In the genomic region with DNA sequence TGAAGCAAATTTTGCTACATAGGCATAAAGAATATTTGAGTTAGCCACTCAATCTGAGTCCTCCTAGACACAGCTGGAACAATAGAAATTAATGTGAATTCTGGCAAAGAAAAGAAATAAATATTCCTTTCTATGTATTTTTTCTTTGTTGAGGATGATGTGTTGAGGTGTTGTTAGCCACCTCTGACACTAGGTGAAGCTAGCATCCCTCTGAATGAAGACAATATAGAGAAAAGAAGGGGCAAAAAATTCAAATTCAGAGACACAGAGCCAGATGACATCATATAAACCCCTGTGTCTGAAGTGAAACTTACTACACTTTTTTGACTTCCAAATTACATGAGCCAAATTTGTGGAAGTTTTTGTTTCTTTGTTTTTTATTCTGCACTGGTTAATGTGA, we compare ENCODE assay signal across 10 cellular contexts. TPM values are rescaled to one million over a fixed set of nuclear protein-coding genes. Genes with fewer than 3 reads are reported as not detected.
A peak's percentile ranks its signal among the peaks of the same experiment; 100 is the strongest.
DNase-seq lines count a peak whose midpoint lies in the region; ATAC-seq, FAIRE-seq and TF ChIP-seq lines count a peak whose summit lies in the region.
"Had no signal": no experiment of that assay in that cellular context is flagged by ENCODE, and none has a peak within 500 bp of the region (broad histone marks: within the 10 kb centered on the region; RNA-seq: fewer than 3 reads in every experiment).

No MANE protein-coding gene starts in this region.

- DNase-seq in NCI-H1092 (lab: John Stamatoyannopoulos, UW) (peak; percentile 21), K562 (ENCODE audit: extremely low read depth in 1 of 4, low spot score in 3 of 4) (peak in 1 of 4 experiments; percentile 5), neural crest cell (ENCODE audit: low read depth, low spot score) (no peak)
- no peak for DNase-seq in activated naive CD4-positive, alpha-beta T cell treated with anti-CD3 and anti-CD28 coated beads, Interleukin-2, amount 10 ng/mL, durations not matched to agents 7 days and 5 days
- DNase-seq in activated CD4-positive, alpha-beta T cell treated with anti-CD3 and anti-CD28 coated beads for 1 hour: no peak
- DNase-seq: activated CD4-positive, alpha-beta T cell treated with anti-CD3 and anti-CD28 coated beads, Interleukin-2, amount 50 U/mL, for 4 hours; stimulated activated naive B cell treated with anti-CD40 and anti-IgM and Interleukin-4, amounts not matched to agents 10 μg/mL and 1 μg/mL and 100 μg/mL, for 72 hours had no signal

- no peak for TF ChIP-seq POLR2A in K562 (conservative IDR thresholded peaks at IDR 0.05)

- no peaks in the 10 kb centered on the region for H3K27me3 ChIP-seq in K562 (ENCODE audit: control insufficient read depth in 2 of 2, insufficient read depth in 2 of 2, low read length in 2 of 2)

- no peak overlapping the region for H3K27ac ChIP-seq in K562 (ENCODE audit: extremely low read depth, low read depth, low read length)

- FAIRE-seq in K562 (lab: Jason Lieb, UNC): no peak

- in situ Hi-C loops in K562 (cut with MboI): no loop called here

- intact Hi-C loops in K562 (cut with micrococcal nuclease): loop anchor here (1.0 to 10.0 kb wide), 2 partner anchors 194 to 257 kb away; no protein-coding TSS in a partner anchor

- peaks cover 9% of the 10 kb centered on the region for H3K4me1 Mint-ChIP-seq in neural crest cell
- no peaks in the 10 kb centered on the region for H3K4me1 Mint-ChIP-seq in activated naive CD4-positive, alpha-beta T cell treated with anti-CD3 and anti-CD28 coated beads, Interleukin-2, amount 10 ng/mL, durations not matched to agents 7 days and 5 days
- H3K4me1 Mint-ChIP-seq: stimulated activated naive B cell treated with anti-CD40 and anti-IgM and Interleukin-4, amounts not matched to agents 10 μg/mL and 1 μg/mL and 100 μg/mL, for 72 hours had no signal

- no peak for TF ChIP-seq EP300 in K562 (IDR thresholded peaks at IDR 0.05; ENCODE audit: low read length)

- peak; percentile 55 to 79 for TF ChIP-seq RAD21 in K562 (CRISPR knock-in tag; conservative IDR thresholded peaks at IDR 0.05 in 1 of 2, IDR thresholded peaks at IDR 0.05 in 1 of 2)

- no peak overlapping the region for H3K4me3 Mint-ChIP-seq in neural crest cell
- H3K4me3 Mint-ChIP-seq in activated naive CD4-positive, alpha-beta T cell treated with anti-CD3 and anti-CD28 coated beads, Interleukin-2, amount 10 ng/mL, durations not matched to agents 7 days and 5 days: no peak overlapping the region
- H3K4me3 Mint-ChIP-seq: natural killer cell treated with Interleukin-12 subunit alpha and Interleukin-12 subunit beta and Interleukin-15 and Interleukin-18, amount 100 ng/mL, for 72 hours; stimulated activated naive B cell treated with anti-CD40 and anti-IgM and Interleukin-4, amounts not matched to agents 10 μg/mL and 1 μg/mL and 100 μg/mL, for 72 hours had no signal

- no peaks in the 10 kb centered on the region for H3K4me1 ChIP-seq in K562 (replicated peaks in 1 of 2; ENCODE audit: control insufficient read depth in 2 of 2, insufficient read depth in 2 of 2, low read length in 2 of 2)

- CTCF ChIA-PET in K562 (lab: Yijun Ruan, JAX; ENCODE audit: low intra/inter-chr PET ratio): no interaction called here
- CTCF ChIA-PET in activated naive CD4-positive, alpha-beta T cell treated with anti-CD3 and anti-CD28 coated beads, Interleukin-2, amount 10 ng/mL, durations not matched to agents 7 days and 5 days (lab: Charles Lee): no interaction called here

- BruUV-seq in K562 (replicated peaks; lab: Mats Ljungman, UMichigan): no TSS peak

- no peaks in the 10 kb centered on the region for H3K27me3 Mint-ChIP-seq in neural crest cell (ENCODE audit: low read depth)
- H3K27me3 Mint-ChIP-seq in activated naive CD4-positive, alpha-beta T cell treated with anti-CD3 and anti-CD28 coated beads, Interleukin-2, amount 10 ng/mL, durations not matched to agents 7 days and 5 days: peaks cover 4% of the 10 kb centered on the region
- H3K27me3 Mint-ChIP-seq: stimulated activated naive B cell treated with anti-CD40 and anti-IgM and Interleukin-4, amounts not matched to agents 10 μg/mL and 1 μg/mL and 100 μg/mL, for 72 hours had no signal

- no peaks in the 10 kb centered on the region for H3K79me2 ChIP-seq in K562 (ENCODE audit: control insufficient read depth, insufficient read depth, low read length)

- no peaks in the 10 kb centered on the region for H3K36me3 Mint-ChIP-seq in neural crest cell (ENCODE audit: low read depth)
- no peaks in the 10 kb centered on the region for H3K36me3 Mint-ChIP-seq in activated naive CD4-positive, alpha-beta T cell treated with anti-CD3 and anti-CD28 coated beads, Interleukin-2, amount 10 ng/mL, durations not matched to agents 7 days and 5 days
- H3K36me3 Mint-ChIP-seq: natural killer cell treated with Interleukin-12 subunit alpha and Interleukin-12 subunit beta and Interleukin-15 and Interleukin-18, amount 100 ng/mL, for 72 hours; stimulated activated naive B cell treated with anti-CD40 and anti-IgM and Interleukin-4, amounts not matched to agents 10 μg/mL and 1 μg/mL and 100 μg/mL, for 72 hours had no signal

- peaks cover 3% of the 10 kb centered on the region for H3K9me3 Mint-ChIP-seq in neural crest cell
- H3K9me3 Mint-ChIP-seq in activated naive CD4-positive, alpha-beta T cell treated with anti-CD3 and anti-CD28 coated beads, Interleukin-2, amount 10 ng/mL, durations not matched to agents 7 days and 5 days: no peaks in the 10 kb centered on the region
- H3K9me3 Mint-ChIP-seq: natural killer cell treated with Interleukin-12 subunit alpha and Interleukin-12 subunit beta and Interleukin-15 and Interleukin-18, amount 100 ng/mL, for 72 hours; stimulated activated naive B cell treated with anti-CD40 and anti-IgM and Interleukin-4, amounts not matched to agents 10 μg/mL and 1 μg/mL and 100 μg/mL, for 72 hours had no signal

- no peak overlapping the region for H3K9ac ChIP-seq in K562 (ENCODE audit: insufficient read depth in 1 of 2, low read depth in 2 of 2, low read length in 2 of 2)

- H3K9me1 ChIP-seq in K562 (ENCODE audit: control insufficient read depth, insufficient read depth, low read length): no peaks in the 10 kb centered on the region

- H3K36me3 ChIP-seq in K562 (ENCODE audit: control insufficient read depth, insufficient read depth, low read length): no peaks in the 10 kb centered on the region

- no peak overlapping the region for H2AFZ ChIP-seq in K562 (ENCODE audit: low read depth, low read length)

- ATAC-seq in GM19351 (IDR thresholded peaks at IDR 0.05; ENCODE audit: unreplicated experiment) (peak; percentile 51), K562 (peak; percentile 45; the same call in 1 of the 3 replicates), HG03342 (IDR thresholded peaks at IDR 0.05; ENCODE audit: unreplicated experiment) (no peak)
- ATAC-seq: natural killer cell treated with Interleukin-12 subunit alpha and Interleukin-12 subunit beta and Interleukin-15 and Interleukin-18, amount 100 ng/mL, for 72 hours had no signal

- TF ChIP-seq CTCF in K562 (IDR thresholded peaks at IDR 0.05 in 2 of 3, conservative IDR thresholded peaks at IDR 0.05 in 1 of 3; ENCODE audit: insufficient read depth in 2 of 3, low read depth in 1 of 3, low read length in 3 of 3) (peak; percentile 25 to 49 (median 40); a peak in 3 of 6 replicates), neural crest cell (conservative IDR thresholded peaks at IDR 0.05) (peak; percentile 60)

- H4K20me1 ChIP-seq in K562 (replicated peaks; ENCODE audit: control insufficient read depth, insufficient read depth, low read length): no peaks in the 10 kb centered on the region

- POLR2A ChIA-PET in K562 (lab: Yijun Ruan, JAX): no interaction called here

- H3K4me3 ChIP-seq in K562: no peak overlapping the region

- H3K4me2 ChIP-seq in K562 (ENCODE audit: insufficient read depth, low read length): no peak overlapping the region

- H3K9me3 ChIP-seq in K562 (replicated peaks; ENCODE audit: control insufficient read depth, insufficient read depth, low read depth, low read length): no peaks in the 10 kb centered on the region

- H3K27ac Mint-ChIP-seq in neural crest cell (ENCODE audit: unreplicated experiment): no peak overlapping the region
- no peak overlapping the region for H3K27ac Mint-ChIP-seq in activated naive CD4-positive, alpha-beta T cell treated with anti-CD3 and anti-CD28 coated beads, Interleukin-2, amount 10 ng/mL, durations not matched to agents 7 days and 5 days
- H3K27ac Mint-ChIP-seq: natural killer cell treated with Interleukin-12 subunit alpha and Interleukin-12 subunit beta and Interleukin-15 and Interleukin-18, amount 100 ng/mL, for 72 hours; stimulated activated naive B cell treated with anti-CD40 and anti-IgM and Interleukin-4, amounts not matched to agents 10 μg/mL and 1 μg/mL and 100 μg/mL, for 72 hours had no signal

RNA-seq across cellular contexts. Expression of gene TMPRSS11D, which starts 34.6 kb away (rescaled TPM):
- not detected in 2 replicates for total RNA-seq in K562 (2011; cell fraction: chromatin; rRNA removed; ENCODE audit: low replicate concordance)
- not detected in 2 replicates for total RNA-seq in K562 (2011; cell fraction: nucleolus; rRNA removed)
- not detected in 2 replicates for total RNA-seq in K562 (2011; cell fraction: nucleoplasm; rRNA removed)
- not detected in 2 replicates for total RNA-seq in K562 (2014; rRNA removed)
- total RNA-seq in K562 (2014; rRNA removed; fragmentation: Illumina TruSeq; extraction: Trizol): not detected in 2 replicates
- total RNA-seq in K562 (2015; rRNA removed; fragmentation: Illumina TruSeq; extraction: Trizol): not detected in 2 replicates
- total RNA-seq in K562 (2021): not detected in 2 replicates
- polyA plus RNA-seq in K562 (2011; rRNA removed): not detected in 2 replicates
- polyA plus RNA-seq in K562 (2011; cell fraction: cytosol; rRNA removed): not detected in 2 replicates
- polyA plus RNA-seq in K562 (2011; cell fraction: nucleus; rRNA removed): not detected in 2 replicates
- 0.03 and 0.14 TPM in 2 replicates for polyA plus RNA-seq in K562 (2012)
- not detected in 2 replicates for polyA plus RNA-seq in K562 (2014; fragmentation: Illumina TruSeq; extraction: Trizol)
- polyA plus RNA-seq in K562 (2014; fragmentation: Nextera tagmentation; extraction: Ambion mirVana): not detected
- not detected in 2 replicates for polyA plus RNA-seq in K562 (2014; rRNA removed)
- not detected in 2 replicates for polyA minus RNA-seq in K562 (2011; rRNA and poly(A)+ RNA removed)
- not detected in 2 replicates for polyA minus RNA-seq in K562 (2011; cell fraction: cytosol; rRNA and poly(A)+ RNA removed)
- polyA minus RNA-seq in K562 (2011; cell fraction: nucleus; rRNA and poly(A)+ RNA removed): not detected in 2 replicates
- not detected in 2 replicates for total RNA-seq in neural crest cell
- total RNA-seq: natural killer cell treated with Interleukin-12 subunit alpha and Interleukin-12 subunit beta and Interleukin-15 and Interleukin-18, amount 100 ng/mL, for 72 hours had no signal

RNA-seq across cellular contexts. Expression of gene TMPRSS11A, which starts 44.9 kb away (rescaled TPM):
- not detected in 2 replicates for total RNA-seq in K562 (2011; cell fraction: chromatin; rRNA removed; ENCODE audit: low replicate concordance)
- total RNA-seq in K562 (2011; cell fraction: nucleolus; rRNA removed): not detected in 2 replicates
- not detected in 2 replicates for total RNA-seq in K562 (2011; cell fraction: nucleoplasm; rRNA removed)
- total RNA-seq in K562 (2014; rRNA removed) (not detected in 2 replicates), K562 (2014; rRNA removed; fragmentation: Illumina TruSeq; extraction: Trizol) (not detected in 2 replicates), K562 (2015; rRNA removed; fragmentation: Illumina TruSeq; extraction: Trizol) (not detected in 2 replicates), K562 (2021) (not detected in 2 replicates), neural crest cell (not detected in 2 replicates)
- polyA plus RNA-seq in K562 (2011; rRNA removed) (not detected in 2 replicates), K562 (2014; fragmentation: Illumina TruSeq; extraction: Trizol) (not detected in 2 replicates), K562 (2014; fragmentation: Nextera tagmentation; extraction: Ambion mirVana) (not detected), K562 (2014; rRNA removed) (not detected in 2 replicates)
- polyA plus RNA-seq in K562 (2011; cell fraction: cytosol; rRNA removed): not detected in 2 replicates
- polyA plus RNA-seq in K562 (2011; cell fraction: nucleus; rRNA removed): not detected in 2 replicates
- not detected in 2 replicates for polyA plus RNA-seq in K562 (2012)
- not detected in 2 replicates for polyA minus RNA-seq in K562 (2011; rRNA and poly(A)+ RNA removed)
- not detected in 2 replicates for polyA minus RNA-seq in K562 (2011; cell fraction: cytosol; rRNA and poly(A)+ RNA removed)
- not detected in 2 replicates for polyA minus RNA-seq in K562 (2011; cell fraction: nucleus; rRNA and poly(A)+ RNA removed)
- total RNA-seq: natural killer cell treated with Interleukin-12 subunit alpha and Interleukin-12 subunit beta and Interleukin-15 and Interleukin-18, amount 100 ng/mL, for 72 hours had no signal
